Comparison of ENCODE assay signal across 21 cellular contexts in the genomic region with DNA sequence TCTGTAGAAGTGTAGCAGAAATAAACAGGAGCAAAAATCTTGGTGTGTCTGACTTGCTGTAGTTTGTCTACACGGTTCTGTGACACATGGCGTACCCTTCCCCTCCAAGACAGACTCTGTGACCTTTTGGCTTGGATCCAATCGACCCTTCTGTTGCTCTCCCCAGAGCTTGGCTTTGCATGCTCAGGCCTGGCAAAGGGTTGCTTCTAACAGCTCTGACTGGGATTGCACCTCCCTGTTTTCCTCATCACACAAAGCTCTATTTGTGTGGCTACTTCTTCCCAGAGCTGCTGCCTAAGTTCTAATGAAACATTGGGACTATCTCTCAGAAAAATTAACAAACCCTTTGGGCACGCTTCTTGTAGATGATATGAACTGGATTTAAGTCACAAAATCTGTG. TPM values are rescaled to one million over a fixed set of nuclear protein-coding genes. Genes with fewer than 3 reads are reported as not detected.
DNase-seq lines count a peak whose midpoint lies in the region; ATAC-seq, FAIRE-seq and TF ChIP-seq lines count a peak whose summit lies in the region.
"Had no signal": no experiment of that assay in that cellular context is flagged by ENCODE, and none has a peak within 500 bp of the region (broad histone marks: within the 10 kb centered on the region; RNA-seq: fewer than 3 reads in every experiment).

No MANE protein-coding gene starts in this region.

- H3K27ac ChIP-seq in OCI-LY7 (ENCODE audit: low read depth, low read length, poor library complexity, severe bottlenecking) (no peak overlapping the region), heart right ventricle (peak overlapping the region in 7 of 10 donors; percentile 3 to 58 (median 28)), uterus (peak overlapping the region; percentile 60 to 68)
- H3K27ac ChIP-seq: cardiac muscle cell, VCaP had no signal

- H3K4me3 ChIP-seq in OCI-LY7 (ENCODE audit: low read depth, low read length, poor library complexity, severe bottlenecking) (no peak overlapping the region), heart right ventricle (no peak overlapping the region), uterus (no peak overlapping the region)
- H3K4me3 ChIP-seq: cardiac muscle cell had no signal

- peaks cover 2% of the 10 kb centered on the region for H3K27me3 Mint-ChIP-seq in endothelial cell (ENCODE audit: unreplicated experiment)

- H3K9me3 ChIP-seq in OCI-LY7 (ENCODE audit: low read length), result no peaks in the 10 kb centered on the region
- H3K9me3 ChIP-seq in heart right ventricle, result no peaks in the 10 kb centered on the region
- no peaks in the 10 kb centered on the region for H3K9me3 ChIP-seq in uterus

- WGBS in heart right ventricle, 2 donors, result 39 to 51% methylated on average over 4 of the region's 4 CpGs

- H3K4me1 ChIP-seq in OCI-LY7 (ENCODE audit: insufficient read depth, low read length, poor library complexity, severe bottlenecking), result peaks cover 54% of the 10 kb centered on the region
- peaks cover 3 to 57% (median 26%) of the 10 kb centered on the region in 9 donors for H3K4me1 ChIP-seq in heart right ventricle
- H3K4me1 ChIP-seq in uterus, result peaks cover 6 to 9% of the 10 kb centered on the region in 2 donors

- no peaks in the 10 kb centered on the region for H3K36me3 Mint-ChIP-seq in endothelial cell (ENCODE audit: low read depth, unreplicated experiment)
- H3K36me3 Mint-ChIP-seq: activated naive CD8-positive, alpha-beta T cell had no signal

- H3K4me3 Mint-ChIP-seq in endothelial cell (ENCODE audit: unreplicated experiment), result no peak overlapping the region
- H3K4me3 Mint-ChIP-seq: activated CD8-positive, alpha-beta T cell treated with anti-CD3 and anti-CD28 coated beads for 36 hours; activated naive CD8-positive, alpha-beta T cell; CD4-positive, alpha-beta T cell; H9 had no signal

- H3K27me3 ChIP-seq in heart right ventricle, result no peaks in the 10 kb centered on the region
- H3K27me3 ChIP-seq in uterus, result no peaks in the 10 kb centered on the region
- H3K27me3 ChIP-seq: cardiac muscle cell had no signal

- no TSS peak for BruUV-seq in OCI-LY7 (replicated peaks; lab: Mats Ljungman, UMichigan)

- H2AFZ ChIP-seq in OCI-LY7 (ENCODE audit: low read length), result peak overlapping the region; percentile 55

- ATAC-seq in Right ventricle myocardium inferior, result peak; percentile 66
- peak in 4 of 8 donors; percentile 16 to 49 (median 45) for ATAC-seq in heart right ventricle
- ATAC-seq: activated CD8-positive, alpha-beta T cell treated with anti-CD3 and anti-CD28 coated beads for 36 hours had no signal

- CTCF ChIA-PET in OCI-LY7 (lab: Charles Lee; ENCODE audit: unreplicated experiment), result no interaction called here

- no peaks in the 10 kb centered on the region for H3K79me2 ChIP-seq in OCI-LY7 (ENCODE audit: insufficient read depth, low read depth, low read length)

- no peaks in the 10 kb centered on the region for H3K9me2 ChIP-seq in OCI-LY7 (ENCODE audit: insufficient read depth, low read length)

- TF ChIP-seq POLR2A in uterus (IDR thresholded peaks at IDR 0.05), result no peak

- H3K4me2 ChIP-seq in OCI-LY7 (ENCODE audit: low read length), result peak overlapping the region; percentile 35

- TF ChIP-seq CTCF in OCI-LY7 (conservative IDR thresholded peaks at IDR 0.05; ENCODE audit: low read length), result no peak
- TF ChIP-seq CTCF in heart right ventricle (IDR thresholded peaks at IDR 0.05), result no peak
- TF ChIP-seq CTCF in uterus (IDR thresholded peaks at IDR 0.05), result no peak
- no peak for TF ChIP-seq CTCF in endothelial cell (IDR thresholded peaks at IDR 0.05; ENCODE audit: unreplicated experiment)

- FAIRE-seq in RCC 7860 (lab: Jason Lieb, UNC), result no peak
- FAIRE-seq: GM18507 had no signal

- H3K36me3 ChIP-seq in OCI-LY7 (ENCODE audit: insufficient read depth, low read length) (no peaks in the 10 kb centered on the region), heart right ventricle (no peaks in the 10 kb centered on the region), uterus (no peaks in the 10 kb centered on the region)
- H3K36me3 ChIP-seq: cardiac muscle cell had no signal

- no peak overlapping the region for H3K27ac Mint-ChIP-seq in endothelial cell (ENCODE audit: unreplicated experiment)
- H3K27ac Mint-ChIP-seq: activated CD8-positive, alpha-beta T cell treated with anti-CD3 and anti-CD28 coated beads for 36 hours; activated naive CD8-positive, alpha-beta T cell; CD4-positive, alpha-beta T cell; H9 had no signal

- no peaks in the 10 kb centered on the region for H3K9me3 Mint-ChIP-seq in endothelial cell (ENCODE audit: unreplicated experiment)
- H3K9me3 Mint-ChIP-seq: activated CD8-positive, alpha-beta T cell treated with anti-CD3 and anti-CD28 coated beads for 36 hours; CD4-positive, alpha-beta T cell; H9 had no signal

- H4K20me1 ChIP-seq in OCI-LY7 (ENCODE audit: insufficient read depth, low read length), result no peaks in the 10 kb centered on the region

- H3K4me1 Mint-ChIP-seq in endothelial cell (ENCODE audit: unreplicated experiment), result peaks cover 2% of the 10 kb centered on the region

- intact Hi-C loops in Right ventricle myocardium inferior (cut with DNase I), result no loop called here
- intact Hi-C loops in cardiac septum (cut with DNase I), result no loop called here
- intact Hi-C loops in OCI-LY7 (cut with micrococcal nuclease; ENCODE audit: unreplicated experiment), result no loop called here
- intact Hi-C loops in heart right ventricle (cut with DNase I), result no loop called here
- intact Hi-C loops in uterus (cut with DNase I; ENCODE audit: low total_unique reads), result no loop called here

- POLR2A ChIA-PET in OCI-LY7 (lab: Charles Lee), result interaction anchor here (0.8 to 0.9 kb wide), 2 partner anchors 12 to 143 kb away, joined by 3 to 5 read pairs; no protein-coding TSS in a partner anchor

- DNase-seq in Right ventricle myocardium inferior (ENCODE audit: missing footprints) (no peak), cardiac septum (ENCODE audit: low spot score) (no peak), OCI-LY7 (ENCODE audit: low spot score) (no peak), heart right ventricle (no peak), uterus (no peak), endothelial cell (ENCODE audit: low spot score) (no peak), RCC 7860 (ENCODE audit: low spot score) (no peak), HPDE6-E6E7 (ENCODE audit: extremely low spot score) (no peak)
- DNase-seq: activated CD8-positive, alpha-beta T cell treated with anti-CD3 and anti-CD28 coated beads for 36 hours; activated T-cell treated with anti-CD3 and anti-CD28 coated beads, Interleukin-2, amount 50 U/mL, for 48 hours; CD4-positive, alpha-beta T cell; H9; Kasumi-1; NCI-H187; stimulated activated CD4-positive, alpha-beta T cell treated with anti-CD3 and anti-CD28 coated beads, Interleukin-2, amount 100 ng/mL, for 24 hours; T-helper 1 cell had no signal

RNA-seq across cellular contexts. Expression of gene NGF, which starts 23.9 kb away (rescaled TPM):
- 4.9 TPM for total RNA-seq in Right ventricle myocardium inferior
- total RNA-seq in cardiac septum, result 2.1 TPM
- total RNA-seq in OCI-LY7 (2014; rRNA removed; shearing (Covaris generic)), result not detected in 2 replicates
- not detected in 2 replicates for total RNA-seq in OCI-LY7 (2022)
- total RNA-seq in heart right ventricle, result 1 to 10 TPM; 1.8 to 5.3 (median 2.9) TPM
- 10 to 100 TPM in 1 of 2 donors, 1 to 10 TPM in 1; 5.9 to 21.6 TPM for polyA plus RNA-seq in heart right ventricle
- 10 to 100 TPM in 3 of 4 donors, 1 to 10 TPM in 1; 1.3 to 21.4 (median 13.5) TPM for total RNA-seq in uterus
- 0.69 TPM for total RNA-seq in endothelial cell (ENCODE audit: unreplicated experiment)
- total RNA-seq: activated CD8-positive, alpha-beta T cell treated with anti-CD3 and anti-CD28 coated beads for 36 hours; CD4-positive, alpha-beta T cell; mononuclear cell had no signal
- polyA plus RNA-seq: cardiac muscle cell had no signal
